8 cellular contexts compared by ENCODE assay signal in the genomic region with DNA sequence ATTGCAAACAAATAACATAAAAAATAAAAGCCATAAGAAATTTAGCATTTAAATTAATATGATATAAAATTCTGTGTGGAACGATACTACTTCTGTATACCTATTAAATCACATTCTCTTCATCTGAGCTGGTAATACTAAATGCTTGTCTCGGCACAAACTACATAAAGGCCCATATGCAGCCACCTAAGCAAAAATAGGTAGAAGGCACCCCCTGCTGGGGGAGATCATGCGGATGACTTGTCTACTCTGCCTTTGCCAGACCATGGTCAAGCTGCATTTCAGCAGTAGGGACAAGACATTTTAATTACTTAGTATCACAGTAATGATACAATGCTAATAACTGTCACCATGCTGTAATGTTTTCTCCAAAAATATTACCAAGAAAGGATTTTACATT.
A peak's percentile ranks its signal among the peaks of the same experiment; 100 is the strongest.
DNase-seq lines count a peak whose midpoint lies in the region; ATAC-seq and TF ChIP-seq lines count a peak whose summit lies in the region.

No MANE protein-coding gene starts in this region.

- H3K9me3 Mint-ChIP-seq in Calu3 (ENCODE audit: low read depth, unreplicated experiment), result no peaks in the 10 kb centered on the region

- intact Hi-C loops in Calu3 (cut with micrococcal nuclease; ENCODE audit: unreplicated experiment) (loop anchor here (1.0 to 10.0 kb wide), 6 partner anchors 141 to 771 kb away; no protein-coding TSS in a partner anchor), left cardiac atrium (cut with DNase I) (no loop called here), sciatic nerve (cut with DNase I) (no loop called here)

- TF ChIP-seq CTCF in Calu3 (IDR thresholded peaks at IDR 0.05; ENCODE audit: unreplicated experiment), result peak; percentile 67

- H3K27me3 Mint-ChIP-seq in Calu3 (ENCODE audit: unreplicated experiment), result no peaks in the 10 kb centered on the region

- no peaks in the 10 kb centered on the region for H3K36me3 Mint-ChIP-seq in Calu3 (ENCODE audit: insufficient read depth, unreplicated experiment)

- CTCF ChIA-PET in Calu3 (lab: Charles Lee), result interaction anchor here (0.5 to 1.5 kb wide), 8 partner anchors 12 to 770 kb away, joined by 3 to 6 read pairs (median 4); no protein-coding TSS in a partner anchor

- no peak overlapping the region for H3K4me3 Mint-ChIP-seq in Calu3 (ENCODE audit: low read depth, unreplicated experiment)

- no TSS peak for BruUV-seq in Calu3 (replicated peaks; lab: Mats Ljungman, UMichigan)

- peaks cover 6% of the 10 kb centered on the region for H3K4me1 Mint-ChIP-seq in Calu3 (ENCODE audit: low read depth, unreplicated experiment)

- DNase-seq in Calu3 (peak; percentile 90), NCI-H1105 treated with DMSO at 0.1 percent for 48 hours (lab: John Stamatoyannopoulos, UW) (peak; percentile 70), SKM-1 (lab: John Stamatoyannopoulos, UW; ENCODE audit: unreplicated experiment) (peak; percentile 36), left cardiac atrium (peak; percentile 18), sciatic nerve (ENCODE audit: low spot score) (peak; percentile 60), CD1c-positive myeloid dendritic cell (ENCODE audit: extremely low spot score) (no peak)

- no peak overlapping the region for H3K27ac Mint-ChIP-seq in Calu3 (ENCODE audit: unreplicated experiment)

- ATAC-seq in GM21717 (IDR thresholded peaks at IDR 0.05; ENCODE audit: unreplicated experiment), result peak; percentile 76
- peak; percentile 55 to 59 for ATAC-seq in left cardiac atrium
- ATAC-seq in sciatic nerve, result no peak
- ATAC-seq in GM18517 (IDR thresholded peaks at IDR 0.05; ENCODE audit: unreplicated experiment), result no peak

Comparison
In these comparisons a context has a peak if more than half of its experiments do, and no peak if none do; other contexts are left out.
1. ATAC-seq: peak in GM21717 (single experiment) and left cardiac atrium (2 of 2); none in sciatic nerve (single experiment) and GM18517 (single experiment).